3 cellular contexts compared by ENCODE assay signal in genomic region chr10:71939861-71940474, GRCh38.
TF ChIP-seq lines count a peak whose summit lies in the region.

No MANE protein-coding gene starts in this region.

TF ChIP-seq in liver, 16 proteins besides CTCF, POLR2A, EP300 and RAD21:
- TF ChIP-seq, protein P1, sequence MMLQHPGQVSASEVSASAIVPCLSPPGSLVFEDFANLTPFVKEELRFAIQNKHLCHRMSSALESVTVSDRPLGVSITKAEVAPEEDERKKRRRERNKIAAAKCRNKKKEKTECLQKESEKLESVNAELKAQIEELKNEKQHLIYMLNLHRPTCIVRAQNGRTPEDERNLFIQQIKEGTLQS (IDR thresholded peaks at IDR 0.05): no peak
- TF ChIP-seq REST (IDR thresholded peaks at IDR 0.05) (no peak), EGR1 (IDR thresholded peaks at IDR 0.05; ENCODE audit: low read depth in 2 of 2) (no peak), HNF4A (conservative IDR thresholded peaks at IDR 0.05) (peak; percentile 44 to 53), ZBTB33 (IDR thresholded peaks at IDR 0.05) (no peak), JUND (IDR thresholded peaks at IDR 0.05) (peak in 1 of 2 donors; percentile 33), TAF1 (conservative IDR thresholded peaks at IDR 0.05) (no peak), SP1 (IDR thresholded peaks at IDR 0.05) (peak; percentile 42), FOXA1 (IDR thresholded peaks at IDR 0.05) (no peak), RXRA (IDR thresholded peaks at IDR 0.05) (peak; percentile 18 to 35), GABPA (IDR thresholded peaks at IDR 0.05 in 1 of 2, conservative IDR thresholded peaks at IDR 0.05 in 1 of 2) (no peak), NR2F2 (IDR thresholded peaks at IDR 0.05) (no peak), HNF4G (IDR thresholded peaks at IDR 0.05) (no peak), MAX (IDR thresholded peaks at IDR 0.05) (no peak), YY1 (IDR thresholded peaks at IDR 0.05) (no peak), FOXA2 (IDR thresholded peaks at IDR 0.05) (no peak)

TF ChIP-seq in HepG2, 621 proteins besides CTCF, POLR2A, EP300 and RAD21:
- TF ChIP-seq CC2D1A (CRISPR knock-in tag; IDR thresholded peaks at IDR 0.05) (no peak), JUN (CRISPR knock-in tag; IDR thresholded peaks at IDR 0.05) (no peak), ZFAT (CRISPR knock-in tag; conservative IDR thresholded peaks at IDR 0.05) (no peak), NFRKB (IDR thresholded peaks at IDR 0.05) (no peak), TFDP2 (CRISPR knock-in tag; IDR thresholded peaks at IDR 0.05) (no peak), SYNCRIP (IDR thresholded peaks at IDR 0.05; ENCODE audit: insufficient read depth, low read depth, low read length) (no peak), RBM39 (IDR thresholded peaks at IDR 0.05; ENCODE audit: low read depth, low read length, poor library complexity, severe bottlenecking) (no peak), MYNN (CRISPR knock-in tag; IDR thresholded peaks at IDR 0.05; ENCODE audit: low read depth) (no peak)

TF ChIP-seq in GM12878, 131 proteins besides CTCF, POLR2A, EP300 and RAD21:
- TF ChIP-seq RBBP5 (conservative IDR thresholded peaks at IDR 0.05) (no peak), NR2F1 (conservative IDR thresholded peaks at IDR 0.05) (no peak), ZBTB40 (IDR thresholded peaks at IDR 0.05; ENCODE audit: borderline replicate concordance) (no peak), RUNX3 (IDR thresholded peaks at IDR 0.05; ENCODE audit: low read length) (peak; percentile 64), ZNF274 (IDR thresholded peaks at IDR 0.05; ENCODE audit: insufficient read depth, insufficient read length) (no peak), MXI1 (IDR thresholded peaks at IDR 0.05; ENCODE audit: low read depth, low read length) (no peak), BMI1 (IDR thresholded peaks at IDR 0.05; ENCODE audit: borderline replicate concordance) (no peak), SPI1 (IDR thresholded peaks at IDR 0.05; ENCODE audit: borderline replicate concordance, insufficient read depth, low read depth, low read length) (no peak), JUNB (IDR thresholded peaks at IDR 0.05) (peak; percentile 53), SUPT20H (IDR thresholded peaks at IDR 0.05; ENCODE audit: borderline replicate concordance, control insufficient read depth, low read depth, low read length) (no peak), TCF7 (IDR thresholded peaks at IDR 0.05; ENCODE audit: borderline replicate concordance) (no peak), POLR2AphosphoS2 (IDR thresholded peaks at IDR 0.05; ENCODE audit: low read depth, low read length) (no peak), MYB (IDR thresholded peaks at IDR 0.05; ENCODE audit: borderline replicate concordance, low read depth, low read length) (no peak)
- TF ChIP-seq, protein P1 (IDR thresholded peaks at IDR 0.05; ENCODE audit: borderline replicate concordance, extremely low read depth, low read depth, low read length): no peak
